In the genomic region with DNA sequence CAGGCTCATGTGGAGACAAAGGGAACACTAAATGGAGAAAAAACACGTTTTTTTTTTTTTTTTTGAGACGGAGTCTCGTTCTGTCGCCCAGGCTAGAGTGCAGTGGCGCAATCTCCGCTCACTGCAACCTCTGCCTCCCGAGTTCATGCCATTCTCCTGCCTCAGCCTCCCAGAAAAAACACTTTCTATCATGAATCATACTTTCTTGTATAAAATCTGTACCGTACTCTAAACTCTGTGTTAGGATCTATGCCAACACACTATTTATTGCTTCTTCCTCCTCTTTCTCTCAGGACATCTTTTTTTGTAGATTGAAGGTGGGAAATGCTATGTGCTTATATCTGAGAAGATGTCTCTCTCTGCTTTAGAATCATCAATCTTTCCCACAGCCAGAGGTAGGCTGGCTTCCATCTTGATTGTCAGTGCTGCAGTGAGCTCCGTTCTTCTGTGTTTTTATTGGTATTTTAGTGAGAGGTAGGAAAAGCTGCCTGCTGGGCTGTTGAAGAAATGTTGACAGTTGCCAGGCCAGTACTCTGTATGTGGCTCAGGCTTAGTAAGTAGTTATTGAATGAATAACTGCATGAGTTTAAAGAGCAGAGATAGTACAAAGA, we compare ENCODE assay signal across 13 cellular contexts.
DNase-seq lines count a peak whose midpoint lies in the region; ATAC-seq lines count a peak whose summit lies in the region.
"Had no signal": no experiment of that assay in that cellular context is flagged by ENCODE, and none has a peak within 500 bp of the region (broad histone marks: within the 10 kb centered on the region; RNA-seq: fewer than 3 reads in every experiment).

No MANE protein-coding gene starts in this region.

- H3K4me3 ChIP-seq in skeletal muscle cell (ENCODE audit: low read depth, low read length) = no peak overlapping the region
- H3K4me3 ChIP-seq: esophagus muscularis mucosa, K562, lung had no signal

- DNase-seq in GM03348 (ENCODE audit: low spot score) (peak; percentile 13), RPMI7951 (ENCODE audit: low read depth) (peak; percentile 60), fibroblast of the conjunctiva (ENCODE audit: low read depth) (peak; percentile 12), skeletal muscle cell (ENCODE audit: low read depth) (peak; percentile 50), OCI-M1 (lab: John Stamatoyannopoulos, UW) (no peak)
- no peak for DNase-seq in activated naive CD4-positive, alpha-beta T cell treated with anti-CD3 and anti-CD28 coated beads, Interleukin-2, amount 50 U/mL, for 16 hours
- DNase-seq in stimulated activated CD4-positive, alpha-beta T cell treated with anti-CD3 and anti-CD28 coated beads, Interleukin-4, amount 100 ng/mL, for 4 hours = no peak
- DNase-seq: NCI-H446 treated with DMSO at 0.1 percent for 48 hours; stimulated activated CD8-positive, alpha-beta memory T cell treated with anti-CD3 and anti-CD28 coated beads, Interleukin-4, amount 100 ng/mL, for 48 hours had no signal

- ATAC-seq in HG03571 (IDR thresholded peaks at IDR 0.05; ENCODE audit: unreplicated experiment) = no peak
- ATAC-seq: K562 had no signal

Comparison
In these comparisons a context has a peak if more than half of its experiments do, and no peak if none do; other contexts are left out.
1. DNase-seq: peak in GM03348 (single experiment), RPMI7951 (single experiment), fibroblast of the conjunctiva (single experiment) and skeletal muscle cell (single experiment); none in OCI-M1 (single experiment), activated naive CD4-positive, alpha-beta T cell treated with anti-CD3 and anti-CD28 coated beads, Interleukin-2, amount 50 U/mL, for 16 hours (single experiment) and stimulated activated CD4-positive, alpha-beta T cell treated with anti-CD3 and anti-CD28 coated beads, Interleukin-4, amount 100 ng/mL, for 4 hours (0 of 2).